ENCODE assay signal across 10 cellular contexts in genomic region chr16:81996664-81997529, GRCh38. TPM values are rescaled to one million over a fixed set of nuclear protein-coding genes. Genes with fewer than 3 reads are reported as not detected.
DNase-seq lines count a peak whose midpoint lies in the region; ATAC-seq, FAIRE-seq and TF ChIP-seq lines count a peak whose summit lies in the region.
"Had no signal": no experiment of that assay in that cellular context is flagged by ENCODE, and none has a peak within 500 bp of the region (broad histone marks: within the 10 kb centered on the region; RNA-seq: fewer than 3 reads in every experiment).

No MANE protein-coding gene starts in this region.

- intact Hi-C loops in left ventricle myocardium inferior (cut with micrococcal nuclease): no loop called here
- intact Hi-C loops in Right ventricle myocardium superior (cut with DNase I): no loop called here

- DNase-seq in left ventricle myocardium inferior (no peak), Right ventricle myocardium superior (no peak), WERI-Rb-1 (no peak), keratinocyte (ENCODE audit: low read depth, low spot score) (no peak), NCI-H2081 treated with DMSO at 0.1 percent for 48 hours (lab: John Stamatoyannopoulos, UW) (no peak), pons (ENCODE audit: low spot score) (no peak), T-helper 1 cell (no peak)
- DNase-seq: heart left ventricle had no signal

- dilution Hi-C loops in keratinocyte (cut with MboI; ENCODE audit: extremely low pct_ligation_motif_present, low sequenced_read_pairs): no loop called here

- peaks cover 3% of the 10 kb centered on the region for H3K9me1 ChIP-seq in keratinocyte (ENCODE audit: control insufficient read depth, extremely low read depth, insufficient read depth, low read length)

- TF ChIP-seq CTCF in left ventricle myocardium inferior (IDR thresholded peaks at IDR 0.05; ENCODE audit: borderline replicate concordance) (peak; percentile 24), WERI-Rb-1 (IDR thresholded peaks at IDR 0.05; ENCODE audit: low read depth, low read length) (peak; percentile 20; the same call in 1 of the 2 replicates), keratinocyte (optimal IDR thresholded peaks at IDR 0.05 in 1 of 3, IDR thresholded peaks at IDR 0.05 in 1 of 3, conservative IDR thresholded peaks at IDR 0.05 in 1 of 3; ENCODE audit: extremely low read depth in 1 of 3, insufficient read depth in 2 of 3, low read length in 3 of 3) (peak in 1 of 3 experiments; percentile 26)

- H3K27me3 ChIP-seq in left ventricle myocardium inferior (ENCODE audit: low read depth) (no peaks in the 10 kb centered on the region), WERI-Rb-1 (ENCODE audit: insufficient read depth, low read depth, severe bottlenecking) (no peaks in the 10 kb centered on the region), keratinocyte (ENCODE audit: control insufficient read depth, extremely low read depth, insufficient read depth, low read length) (no peaks in the 10 kb centered on the region)
- H3K27me3 ChIP-seq: heart left ventricle had no signal

- FAIRE-seq in keratinocyte (lab: Jason Lieb, UNC): no peak

- peak overlapping the region; percentile 18 for H3K27ac ChIP-seq in left ventricle myocardium inferior (replicated peaks)
- H3K27ac ChIP-seq in WERI-Rb-1: no peak overlapping the region
- peak overlapping the region; percentile 34 for H3K27ac ChIP-seq in keratinocyte (ENCODE audit: control insufficient read depth, insufficient read depth, low read length)

- H3K9me3 ChIP-seq in left ventricle myocardium inferior (replicated peaks) (no peaks in the 10 kb centered on the region), WERI-Rb-1 (ENCODE audit: severe bottlenecking) (no peaks in the 10 kb centered on the region), keratinocyte (ENCODE audit: control insufficient read depth, low read depth, low read length) (no peaks in the 10 kb centered on the region)
- H3K9me3 ChIP-seq: heart left ventricle had no signal

- H3K79me2 ChIP-seq in keratinocyte (ENCODE audit: control insufficient read depth, insufficient read depth, low read length): no peaks in the 10 kb centered on the region

- H2AFZ ChIP-seq in keratinocyte (ENCODE audit: control insufficient read depth, low read length): no peak overlapping the region

- peak overlapping the region; percentile 15 for H3K4me2 ChIP-seq in keratinocyte (ENCODE audit: control insufficient read depth, extremely low read depth, insufficient read depth, low read depth, low read length)

- H3K4me1 ChIP-seq in left ventricle myocardium inferior (peaks cover 15% of the 10 kb centered on the region), keratinocyte (ENCODE audit: control insufficient read depth, extremely low read depth, insufficient read depth, low read length) (peaks cover 16% of the 10 kb centered on the region)

- H3K4me3 ChIP-seq in left ventricle myocardium inferior (no peak overlapping the region), WERI-Rb-1 (ENCODE audit: low read depth, low read length) (no peak overlapping the region), keratinocyte (ENCODE audit: control insufficient read depth in 2 of 3, extremely low read depth in 1 of 3, insufficient read depth in 2 of 3, low read depth in 1 of 3, low read length in 3 of 3) (no peak overlapping the region)
- H3K4me3 ChIP-seq: heart left ventricle had no signal

- H3K36me3 ChIP-seq in left ventricle myocardium inferior (no peaks in the 10 kb centered on the region), WERI-Rb-1 (no peaks in the 10 kb centered on the region), keratinocyte (ENCODE audit: control insufficient read depth in 2 of 2, extremely low read depth in 1 of 2, insufficient read depth in 2 of 2, low read length in 2 of 2) (peaks cover 0 to 10% of the 10 kb centered on the region in 2 experiments)
- H3K36me3 ChIP-seq: heart left ventricle had no signal

- ATAC-seq in Right ventricle myocardium superior (ENCODE audit: poor library complexity) (no peak), HG03159 (IDR thresholded peaks at IDR 0.05; ENCODE audit: unreplicated experiment) (no peak)

- H4K20me1 ChIP-seq in keratinocyte (ENCODE audit: control insufficient read depth, extremely low read depth, insufficient read depth, low read length): peaks cover 3% of the 10 kb centered on the region

- H3K9ac ChIP-seq in keratinocyte (ENCODE audit: control insufficient read depth, extremely low read depth, insufficient read depth, low read length): no peak overlapping the region

RNA-seq across cellular contexts. Expression of gene SDR42E1, which starts 14.4 kb away (rescaled TPM):
- 0.52 TPM for total RNA-seq in left ventricle myocardium inferior
- 0.73 TPM for total RNA-seq in Right ventricle myocardium superior
- polyA plus RNA-seq in keratinocyte: 18.8 to 28.4 TPM (median 20.3 TPM) in 3 replicates
- 5.8 TPM for polyA plus RNA-seq in keratinocyte (2011; ENCODE audit: low read depth)
- polyA plus RNA-seq in keratinocyte (2011; cell fraction: cytosol; rRNA removed): 13.5 and 20.5 TPM in 2 replicates
- polyA plus RNA-seq in keratinocyte (2011; cell fraction: nucleus; rRNA removed): 18.1 and 18.6 TPM in 2 replicates
- 12.6 and 14.6 TPM in 2 replicates for polyA plus RNA-seq in keratinocyte (2012; ENCODE audit: low replicate concordance)
- 21.1 to 38.5 TPM (median 32.0 TPM) in 3 replicates for polyA minus RNA-seq in keratinocyte
- polyA minus RNA-seq in keratinocyte (2011; cell fraction: cytosol; rRNA and poly(A)+ RNA removed): 14.8 TPM
- polyA minus RNA-seq in keratinocyte (2011; cell fraction: nucleus; rRNA and poly(A)+ RNA removed): 15.3 and 30.1 TPM in 2 replicates

RNA-seq across cellular contexts. Expression of gene HSD17B2, which starts 38.2 kb away (rescaled TPM):
- total RNA-seq in left ventricle myocardium inferior (not detected), Right ventricle myocardium superior (not detected)
- 2.9 to 6.9 TPM (median 3.1 TPM) in 3 replicates for polyA plus RNA-seq in keratinocyte
- 6.3 TPM for polyA plus RNA-seq in keratinocyte (2011; ENCODE audit: low read depth)
- 3.0 and 3.6 TPM in 2 replicates for polyA plus RNA-seq in keratinocyte (2011; cell fraction: cytosol; rRNA removed)
- 5.1 and 5.3 TPM in 2 replicates for polyA plus RNA-seq in keratinocyte (2011; cell fraction: nucleus; rRNA removed)
- 2.1 and 7.2 TPM in 2 replicates for polyA plus RNA-seq in keratinocyte (2012; ENCODE audit: low replicate concordance)
- 3.5 to 6.3 TPM (median 4.9 TPM) in 3 replicates for polyA minus RNA-seq in keratinocyte
- not detected for polyA minus RNA-seq in keratinocyte (2011; cell fraction: cytosol; rRNA and poly(A)+ RNA removed)
- polyA minus RNA-seq in keratinocyte (2011; cell fraction: nucleus; rRNA and poly(A)+ RNA removed): 2.1 and 6.1 TPM in 2 replicates
- total RNA-seq: heart left ventricle; T-helper 2 cell treated with Interferon-gamma antibody and Interleukin-4, amounts not matched to agents 100 ng/mL and 5 ng/mL, for 36 hours had no signal
